ENCODE assay signal across 8 cellular contexts in the genomic region with DNA sequence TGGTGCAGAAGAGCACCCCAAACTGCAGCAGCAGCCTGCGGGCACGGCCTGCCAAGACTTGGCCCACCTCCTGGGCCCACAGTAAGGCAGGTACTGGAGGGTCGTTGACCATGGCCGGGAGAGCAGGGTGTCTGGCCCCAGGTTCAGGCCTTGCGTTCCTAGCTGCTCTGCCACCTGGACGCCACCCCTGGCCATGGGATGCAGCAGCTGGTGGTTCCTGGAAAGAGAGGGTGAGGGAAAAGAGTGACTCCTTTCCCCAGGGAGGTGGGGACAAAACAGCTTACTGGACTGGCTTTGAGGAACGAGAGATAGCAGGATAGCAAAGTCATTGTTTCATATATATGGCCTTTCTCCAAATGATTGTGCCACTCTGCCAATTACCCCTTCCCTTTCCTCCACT. TPM values are rescaled to one million over a fixed set of nuclear protein-coding genes. Genes with fewer than 3 reads are reported as not detected.
DNase-seq lines count a peak whose midpoint lies in the region; ATAC-seq and TF ChIP-seq lines count a peak whose summit lies in the region.

No MANE protein-coding gene starts in this region.

- H3K9me3 ChIP-seq in AG04450 (ENCODE audit: control insufficient read depth, insufficient read depth, low read length) (no peaks in the 10 kb centered on the region), iPS-20b (ENCODE audit: insufficient read depth, low read depth, low read length) (no peaks in the 10 kb centered on the region)

- peak overlapping the region; percentile 81 to 86 for H3K27ac Mint-ChIP-seq in activated naive CD4-positive, alpha-beta T cell treated with anti-CD3 and anti-CD28 coated beads, Interleukin-2, amount 50 U/mL, for 72 hours

- CTCF ChIA-PET in AG04450 (lab: Charles Lee): interaction anchor here (1.1 to 2.1 kb wide), 5 partner anchors 9 to 311 kb away, joined by 3 to 14 read pairs (median 3); a partner anchor contains a TSS

- H3K4me3 ChIP-seq in AG04450 (ENCODE audit: low read depth, low read length): peak overlapping the region; percentile 76
- H3K4me3 ChIP-seq in HL-60 (replicated peaks; ENCODE audit: insufficient read depth, low read length): peak overlapping the region; percentile 77
- H3K4me3 ChIP-seq in iPS-20b (ENCODE audit: low read length): peak overlapping the region; percentile 88

- TF ChIP-seq CTCF in AG04450 (IDR thresholded peaks at IDR 0.05; ENCODE audit: low read depth, low read length): no peak
- no peak for TF ChIP-seq CTCF in HL-60 (IDR thresholded peaks at IDR 0.05; ENCODE audit: insufficient read depth, low read length)

- no peak for ATAC-seq in activated naive CD4-positive, alpha-beta T cell treated with anti-CD3 and anti-CD28 coated beads, Interleukin-2, amount 50 U/mL, for 72 hours
- ATAC-seq in GM18520 (IDR thresholded peaks at IDR 0.05; ENCODE audit: unreplicated experiment): no peak
- ATAC-seq in GM21390 (IDR thresholded peaks at IDR 0.05; ENCODE audit: unreplicated experiment): no peak
- ATAC-seq in GM21529 (IDR thresholded peaks at IDR 0.05; ENCODE audit: unreplicated experiment): no peak

- H3K4me1 ChIP-seq in iPS-20b (ENCODE audit: insufficient read depth, low read length): peaks cover 21% of the 10 kb centered on the region; the same call in 1 of the 2 replicates

- H3K36me3 Mint-ChIP-seq in activated naive CD4-positive, alpha-beta T cell treated with anti-CD3 and anti-CD28 coated beads, Interleukin-2, amount 50 U/mL, for 72 hours: peaks cover 16 to 20% of the 10 kb centered on the region in 2 donors

- POLR2A ChIA-PET in AG04450 (lab: Yijun Ruan, JAX): interaction anchor here (0.6 to 2.1 kb wide), 9 partner anchors 13 to 322 kb away, joined by 3 to 26 read pairs (median 5); a partner anchor contains a TSS

- no peaks in the 10 kb centered on the region for H3K9me3 Mint-ChIP-seq in activated naive CD4-positive, alpha-beta T cell treated with anti-CD3 and anti-CD28 coated beads, Interleukin-2, amount 50 U/mL, for 72 hours

- H3K36me3 ChIP-seq in iPS-20b (ENCODE audit: insufficient read depth, low read depth, low read length): peaks cover 29% of the 10 kb centered on the region

- H3K27me3 ChIP-seq in AG04450 (ENCODE audit: control insufficient read depth, insufficient read depth, low read length) (no peaks in the 10 kb centered on the region), HL-60 (ENCODE audit: insufficient read depth, poor library complexity, severe bottlenecking) (no peaks in the 10 kb centered on the region), iPS-20b (ENCODE audit: insufficient read depth, low read length) (no peaks in the 10 kb centered on the region)

- H3K27ac ChIP-seq in AG04450 (ENCODE audit: low read depth, low read length) (peak overlapping the region; percentile 86), HL-60 (replicated peaks) (peak overlapping the region; percentile 80), iPS-20b (ENCODE audit: low read length) (no peak overlapping the region), substantia nigra (ENCODE audit: low read depth, low read length, poor library complexity, severe bottlenecking) (peak overlapping the region; percentile 80)

- DNase-seq in AG04450 (ENCODE audit: low read depth, low spot score): no peak
- DNase-seq in HL-60 (ENCODE audit: low read depth in 1 of 2, low spot score in 1 of 2): no peak
- DNase-seq in activated naive CD4-positive, alpha-beta T cell treated with anti-CD3 and anti-CD28 coated beads, Interleukin-2, amount 50 U/mL, for 72 hours (ENCODE audit: low spot score in 2 of 2): no peak
- DNase-seq in substantia nigra (lab: John Stamatoyannopoulos, UW): no peak

- H3K9ac ChIP-seq in iPS-20b (ENCODE audit: low read depth, low read length): peak overlapping the region; percentile 91

RNA-seq across cellular contexts. Expression of a gene that starts 1.8 kb away (rescaled TPM):
- 42.8 and 63.7 TPM in 2 replicates for polyA plus RNA-seq in AG04450 (2011; rRNA removed)
- 59.3 and 81.9 TPM in 2 replicates for polyA minus RNA-seq in AG04450 (2011; rRNA and poly(A)+ RNA removed)
- 10 to 100 TPM; 28.8 to 42.6 TPM for total RNA-seq in activated naive CD4-positive, alpha-beta T cell treated with anti-CD3 and anti-CD28 coated beads, Interleukin-2, amount 50 U/mL, for 72 hours

RNA-seq across cellular contexts. Expression of a gene that starts 2.1 kb away (rescaled TPM):
- 0.11 TPM in 1 of 2 replicates, not detected in the other for polyA plus RNA-seq in AG04450 (2011; rRNA removed)
- not detected in 2 replicates for polyA minus RNA-seq in AG04450 (2011; rRNA and poly(A)+ RNA removed)
- not detected for total RNA-seq in activated naive CD4-positive, alpha-beta T cell treated with anti-CD3 and anti-CD28 coated beads, Interleukin-2, amount 50 U/mL, for 72 hours

RNA-seq across cellular contexts. Expression of a gene that starts 16.1 kb away (rescaled TPM):
- polyA plus RNA-seq in AG04450 (2011; rRNA removed): 4.1 and 5.7 TPM in 2 replicates
- polyA minus RNA-seq in AG04450 (2011; rRNA and poly(A)+ RNA removed): 1.9 and 2.3 TPM in 2 replicates
- under 1 TPM; 0.48 to 0.49 TPM for total RNA-seq in activated naive CD4-positive, alpha-beta T cell treated with anti-CD3 and anti-CD28 coated beads, Interleukin-2, amount 50 U/mL, for 72 hours

RNA-seq across cellular contexts. Expression of a gene that starts 21.9 kb away (rescaled TPM):
- 26.6 and 28.2 TPM in 2 replicates for polyA plus RNA-seq in AG04450 (2011; rRNA removed)
- 20.5 and 21.6 TPM in 2 replicates for polyA minus RNA-seq in AG04450 (2011; rRNA and poly(A)+ RNA removed)
- 10 to 100 TPM; 54.4 to 63.2 TPM for total RNA-seq in activated naive CD4-positive, alpha-beta T cell treated with anti-CD3 and anti-CD28 coated beads, Interleukin-2, amount 50 U/mL, for 72 hours

RNA-seq across cellular contexts. Expression of a gene that starts 22.9 kb away (rescaled TPM):
- 32.2 and 32.5 TPM in 2 replicates for polyA plus RNA-seq in AG04450 (2011; rRNA removed)
- 24.8 and 25.5 TPM in 2 replicates for polyA minus RNA-seq in AG04450 (2011; rRNA and poly(A)+ RNA removed)
- 10 to 100 TPM; 55.6 to 68.9 TPM for total RNA-seq in activated naive CD4-positive, alpha-beta T cell treated with anti-CD3 and anti-CD28 coated beads, Interleukin-2, amount 50 U/mL, for 72 hours
